ENCODE assay signal across 1 cellular context in genomic region chr12:132144115-132145071, GRCh38.
TF ChIP-seq lines count a peak whose summit lies in the region.

A gene with protein sequence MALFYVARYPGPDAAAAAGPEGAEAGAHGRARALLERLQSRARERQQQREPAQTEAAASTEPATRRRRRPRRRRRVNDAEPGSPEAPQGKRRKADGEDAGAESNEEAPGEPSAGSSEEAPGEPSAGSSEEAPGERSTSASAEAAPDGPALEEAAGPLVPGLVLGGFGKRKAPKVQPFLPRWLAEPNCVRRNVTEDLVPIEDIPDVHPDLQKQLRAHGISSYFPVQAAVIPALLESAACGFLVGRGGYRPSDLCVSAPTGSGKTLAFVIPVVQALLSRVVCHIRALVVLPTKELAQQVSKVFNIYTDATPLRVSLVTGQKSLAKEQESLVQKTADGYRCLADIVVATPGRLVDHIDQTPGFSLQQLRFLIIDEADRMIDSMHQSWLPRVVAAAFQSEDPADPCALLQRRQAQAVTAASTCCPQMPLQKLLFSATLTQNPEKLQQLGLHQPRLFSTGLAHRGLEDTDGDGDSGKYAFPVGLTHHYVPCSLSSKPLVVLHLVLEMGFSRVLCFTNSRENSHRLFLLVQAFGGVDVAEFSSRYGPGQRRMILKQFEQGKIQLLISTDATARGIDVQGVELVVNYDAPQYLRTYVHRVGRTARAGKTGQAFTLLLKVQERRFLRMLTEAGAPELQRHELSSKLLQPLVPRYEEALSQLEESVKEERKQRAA (minus strand): TSS chr12:132144319. CDS start chr12:132144296, 23 bp downstream.
Gene NOC4L (plus strand): TSS chr12:132144457. CDS start chr12:132144489, 32 bp downstream.

TF ChIP-seq in K562, 482 proteins besides CTCF, POLR2A, EP300 and RAD21 (continued from another document and continues in another):
- TF ChIP-seq ARID3B (CRISPR knock-in tag; IDR thresholded peaks at IDR 0.05; ENCODE audit: borderline replicate concordance) (no peak), ZNF511 (CRISPR knock-in tag; IDR thresholded peaks at IDR 0.05) (no peak), ZNF41 (CRISPR knock-in tag; conservative IDR thresholded peaks at IDR 0.05) (no peak), SMAD2 (IDR thresholded peaks at IDR 0.05; ENCODE audit: low read depth, low read length) (no peak), ZC3H4 (CRISPR knock-in tag; IDR thresholded peaks at IDR 0.05; ENCODE audit: borderline replicate concordance) (no peak), U2AF1 (optimal IDR thresholded peaks at IDR 0.05; ENCODE audit: low read depth, low read length) (peak; percentile 68), NBN (IDR thresholded peaks at IDR 0.05; ENCODE audit: low read depth) (peak; percentile 99), POLR3G (IDR thresholded peaks at IDR 0.05; ENCODE audit: extremely low read depth, insufficient read length, insufficient replicate concordance) (no peak), CTBP1 (IDR thresholded peaks at IDR 0.05; ENCODE audit: borderline replicate concordance) (peak; percentile 83), ZNF324 (CRISPR knock-in tag; IDR thresholded peaks at IDR 0.05) (no peak), U2AF2 (optimal IDR thresholded peaks at IDR 0.05; ENCODE audit: low read depth, low read length) (no peak), BRD9 (IDR thresholded peaks at IDR 0.05; ENCODE audit: low read depth, partially characterized antibody) (no peak), E2F1 (CRISPR knock-in tag; IDR thresholded peaks at IDR 0.05) (no peak), TOE1 (IDR thresholded peaks at IDR 0.05; ENCODE audit: borderline replicate concordance) (peak; percentile 21; the same call in 1 of the 2 replicates), TOE1 (CRISPR knock-in tag; IDR thresholded peaks at IDR 0.05; ENCODE audit: borderline replicate concordance, low read depth) (no peak), NFE2L1 (tag; IDR thresholded peaks at IDR 0.05; ENCODE audit: borderline replicate concordance, low read depth) (no peak), RCOR1 (IDR thresholded peaks at IDR 0.05; ENCODE audit: borderline replicate concordance in 1 of 2, low read depth in 2 of 2, low read length in 2 of 2) (peak in 1 of 2 experiments; percentile 87; a peak in 2 of 4 replicates), ZBED1 (IDR thresholded peaks at IDR 0.05) (peak; percentile 39; the same call in 1 of the 2 replicates), ZNF174 (CRISPR knock-in tag; IDR thresholded peaks at IDR 0.05) (no peak), SREBF2 (CRISPR knock-in tag; IDR thresholded peaks at IDR 0.05) (no peak), HNRNPL (IDR thresholded peaks at IDR 0.05; ENCODE audit: low read depth, low read length) (no peak), RBM25 (IDR thresholded peaks at IDR 0.05; ENCODE audit: low read depth, low read length, severe bottlenecking) (no peak), BDP1 (IDR thresholded peaks at IDR 0.05; ENCODE audit: insufficient read depth, insufficient read length) (no peak), SNRNP70 (optimal IDR thresholded peaks at IDR 0.05; ENCODE audit: low read depth, low read length) (no peak), ASH1L (IDR thresholded peaks at IDR 0.05; ENCODE audit: borderline replicate concordance, low read depth, partially characterized antibody) (no peak), ZNF507 (tag; conservative IDR thresholded peaks at IDR 0.05) (no peak), ZBTB43 (CRISPR knock-in tag; IDR thresholded peaks at IDR 0.05) (peak; percentile 63; the same call in 1 of the 2 replicates), NR3C1 (CRISPR knock-in tag; IDR thresholded peaks at IDR 0.05) (no peak), RBM17 (IDR thresholded peaks at IDR 0.05; ENCODE audit: borderline replicate concordance, low read depth, low read length) (no peak), ZNF217 (CRISPR knock-in tag; IDR thresholded peaks at IDR 0.05) (no peak), TAL1 (IDR thresholded peaks at IDR 0.05) (no peak), L3MBTL2 (IDR thresholded peaks at IDR 0.05) (no peak), STAT5B (CRISPR knock-in tag; IDR thresholded peaks at IDR 0.05) (no peak), MEF2A (IDR thresholded peaks at IDR 0.05; ENCODE audit: control insufficient read depth, low read depth, low read length) (no peak), E2F3 (CRISPR knock-in tag; IDR thresholded peaks at IDR 0.05) (peak; percentile 66; the same call in 1 of the 2 replicates), ZSCAN32 (CRISPR knock-in tag; IDR thresholded peaks at IDR 0.05) (no peak), ZNF57 (CRISPR knock-in tag; IDR thresholded peaks at IDR 0.05) (no peak), PHF20 (IDR thresholded peaks at IDR 0.05; ENCODE audit: partially characterized antibody) (peak; percentile 99), ID3 (CRISPR knock-in tag; IDR thresholded peaks at IDR 0.05) (no peak), ID3 (tag; IDR thresholded peaks at IDR 0.05) (peak; percentile 62; the same call in 1 of the 2 replicates), ZBTB34 (CRISPR knock-in tag; IDR thresholded peaks at IDR 0.05) (no peak), VEZF1 (CRISPR knock-in tag; IDR thresholded peaks at IDR 0.05) (peak; percentile 80), E2F5 (CRISPR knock-in tag; IDR thresholded peaks at IDR 0.05) (no peak), HMGXB4 (CRISPR knock-in tag; IDR thresholded peaks at IDR 0.05) (peak; percentile 91), CCAR2 (IDR thresholded peaks at IDR 0.05; ENCODE audit: low read depth, low read length) (no peak), RAD51 (IDR thresholded peaks at IDR 0.05; ENCODE audit: borderline replicate concordance, low read depth) (no peak)
- TF ChIP-seq, protein P1, sequence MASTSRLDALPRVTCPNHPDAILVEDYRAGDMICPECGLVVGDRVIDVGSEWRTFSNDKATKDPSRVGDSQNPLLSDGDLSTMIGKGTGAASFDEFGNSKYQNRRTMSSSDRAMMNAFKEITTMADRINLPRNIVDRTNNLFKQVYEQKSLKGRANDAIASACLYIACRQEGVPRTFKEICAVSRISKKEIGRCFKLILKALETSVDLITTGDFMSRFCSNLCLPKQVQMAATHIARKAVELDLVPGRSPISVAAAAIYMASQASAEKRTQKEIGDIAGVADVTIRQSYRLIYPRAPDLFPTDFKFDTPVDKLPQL (IDR thresholded peaks at IDR 0.05; ENCODE audit: extremely low read depth, insufficient read length): no peak
- TF ChIP-seq, protein P2, sequence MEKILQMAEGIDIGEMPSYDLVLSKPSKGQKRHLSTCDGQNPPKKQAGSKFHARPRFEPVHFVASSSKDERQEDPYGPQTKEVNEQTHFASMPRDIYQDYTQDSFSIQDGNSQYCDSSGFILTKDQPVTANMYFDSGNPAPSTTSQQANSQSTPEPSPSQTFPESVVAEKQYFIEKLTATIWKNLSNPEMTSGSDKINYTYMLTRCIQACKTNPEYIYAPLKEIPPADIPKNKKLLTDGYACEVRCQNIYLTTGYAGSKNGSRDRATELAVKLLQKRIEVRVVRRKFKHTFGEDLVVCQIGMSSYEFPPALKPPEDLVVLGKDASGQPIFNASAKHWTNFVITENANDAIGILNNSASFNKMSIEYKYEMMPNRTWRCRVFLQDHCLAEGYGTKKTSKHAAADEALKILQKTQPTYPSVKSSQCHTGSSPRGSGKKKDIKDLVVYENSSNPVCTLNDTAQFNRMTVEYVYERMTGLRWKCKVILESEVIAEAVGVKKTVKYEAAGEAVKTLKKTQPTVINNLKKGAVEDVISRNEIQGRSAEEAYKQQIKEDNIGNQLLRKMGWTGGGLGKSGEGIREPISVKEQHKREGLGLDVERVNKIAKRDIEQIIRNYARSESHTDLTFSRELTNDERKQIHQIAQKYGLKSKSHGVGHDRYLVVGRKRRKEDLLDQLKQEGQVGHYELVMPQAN (IDR thresholded peaks at IDR 0.05; ENCODE audit: borderline replicate concordance): peak; percentile 92
- TF ChIP-seq, protein P3, sequence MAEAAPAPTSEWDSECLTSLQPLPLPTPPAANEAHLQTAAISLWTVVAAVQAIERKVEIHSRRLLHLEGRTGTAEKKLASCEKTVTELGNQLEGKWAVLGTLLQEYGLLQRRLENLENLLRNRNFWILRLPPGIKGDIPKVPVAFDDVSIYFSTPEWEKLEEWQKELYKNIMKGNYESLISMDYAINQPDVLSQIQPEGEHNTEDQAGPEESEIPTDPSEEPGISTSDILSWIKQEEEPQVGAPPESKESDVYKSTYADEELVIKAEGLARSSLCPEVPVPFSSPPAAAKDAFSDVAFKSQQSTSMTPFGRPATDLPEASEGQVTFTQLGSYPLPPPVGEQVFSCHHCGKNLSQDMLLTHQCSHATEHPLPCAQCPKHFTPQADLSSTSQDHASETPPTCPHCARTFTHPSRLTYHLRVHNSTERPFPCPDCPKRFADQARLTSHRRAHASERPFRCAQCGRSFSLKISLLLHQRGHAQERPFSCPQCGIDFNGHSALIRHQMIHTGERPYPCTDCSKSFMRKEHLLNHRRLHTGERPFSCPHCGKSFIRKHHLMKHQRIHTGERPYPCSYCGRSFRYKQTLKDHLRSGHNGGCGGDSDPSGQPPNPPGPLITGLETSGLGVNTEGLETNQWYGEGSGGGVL (CRISPR knock-in tag; IDR thresholded peaks at IDR 0.05): no peak
